In the genomic region with DNA sequence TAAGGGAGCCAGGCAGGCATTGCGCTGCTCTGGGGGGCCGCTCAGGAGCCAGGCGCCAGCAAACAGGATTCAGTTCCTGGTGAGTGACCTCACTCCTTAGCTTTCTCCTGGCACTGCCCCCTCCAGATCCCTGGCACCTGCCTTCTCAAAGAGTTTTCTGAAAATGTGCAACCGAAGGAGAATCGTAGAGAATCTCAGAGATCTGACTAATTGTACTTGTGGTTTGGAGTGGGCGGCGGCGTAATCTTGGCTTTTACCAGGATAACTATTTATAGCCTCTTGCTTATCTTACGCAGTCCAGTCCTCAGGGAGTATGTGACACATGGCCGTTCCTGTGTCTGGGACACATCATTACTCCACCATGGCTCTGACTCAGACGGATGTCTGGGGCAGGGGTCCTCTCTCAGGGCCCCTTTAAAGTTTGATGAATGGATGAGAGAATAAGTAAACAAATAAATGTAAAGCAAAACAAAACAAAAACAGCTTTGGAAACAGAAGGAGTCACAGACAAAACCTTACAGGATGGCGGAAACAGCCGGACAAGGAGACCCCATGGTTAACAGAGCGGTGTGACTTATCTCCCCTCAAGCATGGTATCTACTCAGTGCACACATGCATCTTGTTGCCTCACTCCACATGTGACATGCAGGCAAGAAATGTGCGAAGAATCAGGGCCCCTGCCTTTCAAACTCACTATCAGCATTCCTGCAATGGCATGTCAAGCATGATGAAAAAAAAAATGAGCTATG, we compare ENCODE assay signal across 8 cellular contexts.
DNase-seq lines count a peak whose midpoint lies in the region; ATAC-seq, FAIRE-seq and TF ChIP-seq lines count a peak whose summit lies in the region.

No MANE protein-coding gene starts in this region.

- ATAC-seq in HG02852 (IDR thresholded peaks at IDR 0.05; ENCODE audit: unreplicated experiment) (no peak), HG03025 (IDR thresholded peaks at IDR 0.05; ENCODE audit: low FRiP score, unreplicated experiment) (no peak)

- no peaks in the 10 kb centered on the region for H3K36me3 ChIP-seq in OCI-LY3 (replicated peaks; ENCODE audit: low read depth, low read length)

- H3K9ac ChIP-seq in OCI-LY3 (ENCODE audit: low read length), result peak overlapping the region; percentile 44; the same call in 1 of the 2 replicates

- peak; percentile 30 for FAIRE-seq in H54 (lab: Jason Lieb, UNC)

- H3K4me2 ChIP-seq in OCI-LY3 (ENCODE audit: low read length), result peak overlapping the region; percentile 95

- TF ChIP-seq POLR2A in H54 (IDR thresholded peaks at IDR 0.05; ENCODE audit: low read depth, low read length), result no peak

- no peaks in the 10 kb centered on the region for H4K20me1 ChIP-seq in OCI-LY3 (ENCODE audit: insufficient read depth, low read length)

- no peaks in the 10 kb centered on the region for H3K27me3 ChIP-seq in OCI-LY3 (ENCODE audit: low read depth, low read length)

- no peak overlapping the region for H2AFZ ChIP-seq in OCI-LY3 (ENCODE audit: low read depth, low read length)

- intact Hi-C loops in posterior vena cava (cut with DNase I), result no loop called here

- H3K9me3 ChIP-seq in OCI-LY3 (ENCODE audit: insufficient read depth, low read length), result no peaks in the 10 kb centered on the region

- peak overlapping the region; percentile 77 for H3K4me3 ChIP-seq in OCI-LY3 (ENCODE audit: low read length)

- H3K4me1 ChIP-seq in OCI-LY3 (ENCODE audit: low read length), result peaks cover 42% of the 10 kb centered on the region

- H3K27ac ChIP-seq in OCI-LY3 (ENCODE audit: low read length) (no peak overlapping the region), epithelial cell of prostate (no peak overlapping the region)

- no peak for TF ChIP-seq CTCF in OCI-LY3 (IDR thresholded peaks at IDR 0.05; ENCODE audit: low read depth, low read length)

- peak; percentile 95 for DNase-seq in H54 (ENCODE audit: insufficient read length, low spot score)
- peak; percentile 16 for DNase-seq in epithelial cell of prostate (ENCODE audit: low read depth, low spot score)
- peak; percentile 75 for DNase-seq in posterior vena cava (ENCODE audit: low spot score)
- DNase-seq in DMS114 treated with DMSO at 0.1 percent for 48 hours (lab: John Stamatoyannopoulos, UW; ENCODE audit: unreplicated experiment), result no peak
- no peak for DNase-seq in stimulated activated CD4-positive, alpha-beta T cell treated with anti-CD3 and anti-CD28 coated beads, Interleukin-12 subunit alpha, Interleukin-12 subunit beta, amount 100 ng/mL, for 4 hours

- H3K79me2 ChIP-seq in OCI-LY3 (ENCODE audit: low read length), result peaks cover 7% of the 10 kb centered on the region; the same call in 1 of the 2 replicates

Comparison
In these comparisons a context has a peak if more than half of its experiments do, and no peak if none do; other contexts are left out.
1. DNase-seq: peak in H54 (single experiment), epithelial cell of prostate (single experiment) and posterior vena cava (single experiment); none in DMS114 treated with DMSO at 0.1 percent for 48 hours (single experiment) and stimulated activated CD4-positive, alpha-beta T cell treated with anti-CD3 and anti-CD28 coated beads, Interleukin-12 subunit alpha, Interleukin-12 subunit beta, amount 100 ng/mL, for 4 hours (single experiment).